ENCODE assay signal across 8 cellular contexts in the genomic region with DNA sequence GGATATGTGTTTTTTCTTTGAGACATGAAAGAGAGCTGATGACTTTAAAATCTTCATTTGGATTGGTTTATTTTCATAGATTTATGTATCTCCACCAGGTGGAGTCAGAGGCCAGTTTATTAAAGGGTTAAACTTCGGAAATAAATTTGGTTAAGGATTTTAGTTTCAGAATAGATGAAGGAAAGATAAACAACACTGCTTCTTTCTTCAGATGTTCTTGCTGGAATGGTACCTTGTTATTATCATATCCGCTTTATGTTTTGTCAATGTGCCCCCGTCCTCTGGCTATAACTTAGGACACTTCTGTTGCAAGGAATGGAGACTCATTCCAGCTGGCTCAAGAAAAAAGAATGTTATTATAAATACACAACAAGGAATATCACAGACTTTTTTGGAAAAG.
DNase-seq lines count a peak whose midpoint lies in the region; ATAC-seq, FAIRE-seq and TF ChIP-seq lines count a peak whose summit lies in the region.

No MANE protein-coding gene starts in this region.

- TF ChIP-seq POLR2A in GM12878 (IDR thresholded peaks at IDR 0.05; ENCODE audit: low read depth, low read length) (no peak), HepG2 (IDR thresholded peaks at IDR 0.05; ENCODE audit: insufficient read depth in 1 of 2, low read depth in 2 of 2, low read length in 2 of 2) (no peak)

- intact Hi-C loops in GM12878 (cut with micrococcal nuclease; ENCODE audit: unreplicated experiment) (loop anchor here (1.0 to 5.0 kb wide), 4 partner anchors 152 to 311 kb away; no protein-coding TSS in a partner anchor), HepG2 (cut with micrococcal nuclease; ENCODE audit: unreplicated experiment) (loop anchor here (1.0 kb wide), 1 partner anchor 211 kb away; no protein-coding TSS in a partner anchor)

- TF ChIP-seq CTCF in GM12878 (IDR thresholded peaks at IDR 0.05 in 2 of 3, conservative IDR thresholded peaks at IDR 0.05 in 1 of 3; ENCODE audit: control insufficient read depth in 2 of 3, extremely low read depth in 1 of 3, insufficient read depth in 1 of 3, low read depth in 3 of 3, low read length in 3 of 3) (peak in 2 of 3 experiments; percentile 14 to 36; a peak in 1 of 6 replicates), HepG2 (CRISPR knock-in tag; IDR thresholded peaks at IDR 0.05) (peak; percentile 60)

- no peak for TF ChIP-seq EP300 in GM12878 (IDR thresholded peaks at IDR 0.05; ENCODE audit: borderline replicate concordance in 1 of 2, control insufficient read depth in 1 of 2, low read depth in 2 of 2, low read length in 2 of 2)
- no peak for TF ChIP-seq EP300 in HepG2 (IDR thresholded peaks at IDR 0.05; ENCODE audit: low read depth in 2 of 2, low read length in 2 of 2)
- TF ChIP-seq EP300 in HepG2 (CRISPR knock-in tag; IDR thresholded peaks at IDR 0.05; ENCODE audit: borderline replicate concordance): no peak

- WGBS in GM12878 (ENCODE audit: insufficient coverage, insufficient replicate concordance, low lambda C conversion rate, missing lambda C conversion rate): 25% methylated on average over 3 of the region's 3 CpGs
- WGBS in HepG2 (ENCODE audit: low lambda C conversion rate): 53% methylated on average over 3 of the region's 3 CpGs

- H3K9me3 ChIP-seq in GM12878 (replicated peaks; ENCODE audit: control insufficient read depth, insufficient read depth, low read length): no peaks in the 10 kb centered on the region
- no peaks in the 10 kb centered on the region for H3K9me3 ChIP-seq in HepG2 (ENCODE audit: low read length)

- H3K79me2 ChIP-seq in GM12878 (ENCODE audit: control insufficient read depth, insufficient read depth, low read length) (no peaks in the 10 kb centered on the region), HepG2 (ENCODE audit: insufficient read depth, low read length) (no peaks in the 10 kb centered on the region)

- BruUV-seq in GM12878 (replicated peaks; lab: Mats Ljungman, UMichigan) (no TSS peak), HepG2 (replicated peaks; lab: Mats Ljungman, UMichigan) (no TSS peak)

- ATAC-seq in GM12878 (no peak), HepG2 (no peak), HG03432 (IDR thresholded peaks at IDR 0.05; ENCODE audit: unreplicated experiment) (no peak)

- no peak overlapping the region for H2AFZ ChIP-seq in GM12878 (ENCODE audit: control insufficient read depth, low read depth, low read length)
- H2AFZ ChIP-seq in HepG2 (ENCODE audit: low read length): no peak overlapping the region

- TF ChIP-seq RAD21 in GM12878 (IDR thresholded peaks at IDR 0.05; ENCODE audit: insufficient read depth, low read depth, low read length): peak; percentile 50
- peak; percentile 25; the same call in 1 of the 2 replicates for TF ChIP-seq RAD21 in HepG2 (CRISPR knock-in tag; IDR thresholded peaks at IDR 0.05)

- no peak overlapping the region for H3K4me3 ChIP-seq in GM12878
- no peak overlapping the region for H3K4me3 ChIP-seq in HepG2 (replicated peaks in 1 of 3; ENCODE audit: insufficient read depth in 1 of 3, low read depth in 2 of 3, low read length in 3 of 3)

- H3K4me1 ChIP-seq in GM12878 (ENCODE audit: control insufficient read depth, insufficient read depth, low read length): no peaks in the 10 kb centered on the region
- H3K4me1 ChIP-seq in HepG2 (ENCODE audit: insufficient read depth, low read length): peaks cover 29% of the 10 kb centered on the region

- H3K27ac ChIP-seq in GM12878 (ENCODE audit: control insufficient read depth, insufficient read depth) (no peak overlapping the region), HepG2 (ENCODE audit: extremely low read length, insufficient read depth, low read length) (no peak overlapping the region)

- H3K27me3 ChIP-seq in GM12878 (replicated peaks in 1 of 2; ENCODE audit: control insufficient read depth in 2 of 2, insufficient read depth in 2 of 2, low read length in 1 of 2) (no peaks in the 10 kb centered on the region; a peak in 1 of 4 replicates), HepG2 (ENCODE audit: control insufficient read depth in 1 of 2, insufficient read depth in 2 of 2, low read length in 2 of 2) (no peaks in the 10 kb centered on the region)

- H3K9ac ChIP-seq in GM12878 (ENCODE audit: control insufficient read depth, insufficient read depth, low read length) (no peak overlapping the region), HepG2 (ENCODE audit: insufficient read depth, low read depth, low read length) (no peak overlapping the region)

- in situ Hi-C loops in ACHN (cut with HindIII; ENCODE audit: low pct_ligation_motif_present, low pct_unique_long_range_greater_than_20kb, low sequenced_read_pairs): loop anchor here (25.0 kb wide), 2 partner anchors 216 to 316 kb away; no protein-coding TSS in a partner anchor
- in situ Hi-C loops in GM12878 (cut with MboI): no loop called here
- in situ Hi-C loops in HepG2 (cut with HindIII; ENCODE audit: extremely low pct_ligation_motif_present, low pct_unique_long_range_greater_than_20kb): no loop called here

- DNase-seq in ACHN (peak; percentile 25), HS-5 (ENCODE audit: low read depth) (peak; percentile 26), GM12878 (ENCODE audit: low read depth, low spot score) (no peak), HepG2 (ENCODE audit: low spot score) (peak; percentile 16), HuH-7.5 (ENCODE audit: low spot score) (no peak), medulla oblongata (ENCODE audit: extremely low spot score) (no peak), hypothalamus (lab: John Stamatoyannopoulos, UW) (no peak)

- H3K4me2 ChIP-seq in GM12878 (ENCODE audit: control insufficient read depth, insufficient read depth) (no peak overlapping the region), HepG2 (ENCODE audit: low read depth, low read length) (no peak overlapping the region)

- H4K20me1 ChIP-seq in GM12878 (ENCODE audit: control insufficient read depth, insufficient read depth) (no peaks in the 10 kb centered on the region), HepG2 (ENCODE audit: insufficient read depth, low read length) (no peaks in the 10 kb centered on the region)

- H3K36me3 ChIP-seq in GM12878 (ENCODE audit: control insufficient read depth in 2 of 2, insufficient read depth in 2 of 2, low read length in 1 of 2) (no peaks in the 10 kb centered on the region), HepG2 (replicated peaks in 1 of 2; ENCODE audit: control insufficient read depth in 1 of 2, insufficient read depth in 2 of 2, low read length in 2 of 2) (no peaks in the 10 kb centered on the region)

- no peak for FAIRE-seq in GM12878 (lab: Jason Lieb, UNC)
- no peak for FAIRE-seq in HepG2 (lab: Jason Lieb, UNC)

- POLR2A ChIA-PET in GM12878 (lab: Charles Lee) (no interaction called here), HepG2 (lab: Yijun Ruan, JAX) (interaction anchor here (0.6 to 1.2 kb wide), 2 partner anchors 14 to 15 kb away, joined by 3 read pairs; no protein-coding TSS in a partner anchor)

- CTCF ChIA-PET in GM12878 (lab: Yijun Ruan, JAX): interaction anchor here (0.6 to 3.0 kb wide), 15 partner anchors 10 to 312 kb away, joined by 3 to 37 read pairs (median 4); no protein-coding TSS in a partner anchor
- CTCF ChIA-PET in HepG2 (lab: Yijun Ruan, JAX; ENCODE audit: low intra/inter-chr PET ratio, low total read pairs): interaction anchor here (1.1 to 2.3 kb wide), 3 partner anchors 151 to 211 kb away, joined by 3 to 18 read pairs (median 16); no protein-coding TSS in a partner anchor

- RAD21 ChIA-PET in GM12878 (lab: Charles Lee; ENCODE audit: unreplicated experiment): interaction anchor here (0.6 to 1.6 kb wide), 4 partner anchors 150 to 757 kb away, joined by 3 to 9 read pairs (median 4); no protein-coding TSS in a partner anchor

- SMC1A ChIA-PET in GM12878 (lab: Charles Lee; ENCODE audit: uncharacterized antibody, unreplicated experiment): interaction anchor here (0.6 to 2.5 kb wide), 6 partner anchors 10 to 847 kb away, joined by 3 to 11 read pairs (median 6); no protein-coding TSS in a partner anchor

TF ChIP-seq in GM12878, 131 proteins besides CTCF, POLR2A, EP300 and RAD21 (continues in another document):
- TF ChIP-seq CHD2 (IDR thresholded peaks at IDR 0.05; ENCODE audit: borderline replicate concordance, low read depth, low read length) (no peak), SMC3 (IDR thresholded peaks at IDR 0.05; ENCODE audit: borderline replicate concordance, low read length) (peak; percentile 39; the same call in 1 of the 2 replicates)
- TF ChIP-seq, protein P1, sequence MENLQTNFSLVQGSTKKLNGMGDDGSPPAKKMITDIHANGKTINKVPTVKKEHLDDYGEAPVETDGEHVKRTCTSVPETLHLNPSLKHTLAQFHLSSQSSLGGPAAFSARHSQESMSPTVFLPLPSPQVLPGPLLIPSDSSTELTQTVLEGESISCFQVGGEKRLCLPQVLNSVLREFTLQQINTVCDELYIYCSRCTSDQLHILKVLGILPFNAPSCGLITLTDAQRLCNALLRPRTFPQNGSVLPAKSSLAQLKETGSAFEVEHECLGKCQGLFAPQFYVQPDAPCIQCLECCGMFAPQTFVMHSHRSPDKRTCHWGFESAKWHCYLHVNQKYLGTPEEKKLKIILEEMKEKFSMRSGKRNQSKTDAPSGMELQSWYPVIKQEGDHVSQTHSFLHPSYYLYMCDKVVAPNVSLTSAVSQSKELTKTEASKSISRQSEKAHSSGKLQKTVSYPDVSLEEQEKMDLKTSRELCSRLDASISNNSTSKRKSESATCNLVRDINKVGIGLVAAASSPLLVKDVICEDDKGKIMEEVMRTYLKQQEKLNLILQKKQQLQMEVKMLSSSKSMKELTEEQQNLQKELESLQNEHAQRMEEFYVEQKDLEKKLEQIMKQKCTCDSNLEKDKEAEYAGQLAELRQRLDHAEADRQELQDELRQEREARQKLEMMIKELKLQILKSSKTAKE (IDR thresholded peaks at IDR 0.05; ENCODE audit: low read depth, poor library complexity, severe bottlenecking): no peak

TF ChIP-seq in HepG2, 621 proteins besides CTCF, POLR2A, EP300 and RAD21 (continues in another document):
- TF ChIP-seq, protein P2, sequence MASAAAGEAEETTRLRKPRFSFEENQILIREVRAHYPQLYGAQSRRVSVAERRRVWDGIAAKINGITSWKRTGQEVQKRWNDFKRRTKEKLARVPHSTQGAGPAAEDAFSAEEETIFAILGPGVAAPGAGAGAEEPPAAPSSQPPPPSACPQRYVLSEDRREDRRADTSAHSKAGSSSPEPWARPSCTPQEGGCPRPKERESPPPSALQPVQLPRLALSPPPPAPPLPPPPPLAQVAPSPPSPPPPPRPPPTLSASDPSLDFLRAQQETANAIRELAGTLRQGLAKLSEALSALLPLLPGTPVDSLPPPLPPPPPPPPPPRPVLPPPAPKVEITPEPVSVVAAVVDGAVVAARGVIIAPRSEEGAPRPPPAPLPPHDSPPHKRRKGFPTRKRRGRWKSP (CRISPR knock-in tag; IDR thresholded peaks at IDR 0.05): no peak
- no peak for TF ChIP-seq NAIF1 (CRISPR knock-in tag; IDR thresholded peaks at IDR 0.05; ENCODE audit: borderline replicate concordance)
- TF ChIP-seq MAFK (conservative IDR thresholded peaks at IDR 0.05 in 1 of 2, IDR thresholded peaks at IDR 0.05 in 1 of 2; ENCODE audit: low read length in 2 of 2): no peak
- TF ChIP-seq SMC3 (IDR thresholded peaks at IDR 0.05; ENCODE audit: low read length): peak; percentile 55
- TF ChIP-seq STAG1 (CRISPR knock-in tag; IDR thresholded peaks at IDR 0.05): peak; percentile 80
- TF ChIP-seq ZNF652 (CRISPR knock-in tag; IDR thresholded peaks at IDR 0.05; ENCODE audit: borderline replicate concordance, low read depth): peak; percentile 92
- no peak for TF ChIP-seq SUZ12 (IDR thresholded peaks at IDR 0.05; ENCODE audit: low read depth, low read length)
- TF ChIP-seq ZNF75D (CRISPR knock-in tag; IDR thresholded peaks at IDR 0.05; ENCODE audit: borderline replicate concordance): no peak

Comparison
In these comparisons a context has a peak if more than half of its experiments do, and no peak if none do; other contexts are left out.
1. DNase-seq: peak in ACHN (single experiment), HS-5 (single experiment) and HepG2 (single experiment); none in GM12878 (single experiment), HuH-7.5 (single experiment), medulla oblongata (single experiment) and hypothalamus (0 of 51).